16 cellular contexts compared by ENCODE assay signal in genomic region chr17:69424287-69425041, GRCh38. TPM values are rescaled to one million over a fixed set of nuclear protein-coding genes. Genes with fewer than 3 reads are reported as not detected.
DNase-seq lines count a peak whose midpoint lies in the region; ATAC-seq, FAIRE-seq and TF ChIP-seq lines count a peak whose summit lies in the region.
"Had no signal": no experiment of that assay in that cellular context is flagged by ENCODE, and none has a peak within 500 bp of the region (broad histone marks: within the 10 kb centered on the region; RNA-seq: fewer than 3 reads in every experiment).

No MANE protein-coding gene starts in this region.

- dilution Hi-C loops in keratinocyte (cut with MboI; ENCODE audit: extremely low pct_ligation_motif_present, low sequenced_read_pairs), result no loop called here

- H3K4me2 ChIP-seq in keratinocyte (ENCODE audit: control insufficient read depth, extremely low read depth, insufficient read depth, low read depth, low read length), result no peak overlapping the region

- ATAC-seq in stimulated activated naive CD8-positive, alpha-beta T cell treated with anti-CD3 and anti-CD28 coated beads, Interleukin-15, amount 100 ng/mL, for 72 hours, result peak; percentile 64
- ATAC-seq in stimulated activated naive CD8-positive, alpha-beta T cell treated with anti-CD3 and anti-CD28 coated beads, Interleukin-15, Interleukin-2, amounts not matched to agents 100 U/mL and 50 U/mL, for 24 hours, result no peak

- no peak overlapping the region for H2AFZ ChIP-seq in keratinocyte (ENCODE audit: control insufficient read depth, low read length)

- H3K27me3 Mint-ChIP-seq in stimulated activated naive CD8-positive, alpha-beta T cell treated with anti-CD3 and anti-CD28 coated beads, Interleukin-15, amount 100 ng/mL, for 72 hours, result no peaks in the 10 kb centered on the region
- H3K27me3 Mint-ChIP-seq in activated CD4-positive, alpha-beta T cell treated with anti-CD3 and anti-CD28 coated beads, Interleukin-2, amount 10 ng/mL, durations not matched to agents 24 days and 14 days, result no peaks in the 10 kb centered on the region

- TF ChIP-seq CTCF in bronchial epithelial cell (IDR thresholded peaks at IDR 0.05; ENCODE audit: insufficient read depth, low read length, severe bottlenecking) (no peak), keratinocyte (optimal IDR thresholded peaks at IDR 0.05 in 1 of 3, IDR thresholded peaks at IDR 0.05 in 1 of 3, conservative IDR thresholded peaks at IDR 0.05 in 1 of 3; ENCODE audit: extremely low read depth in 1 of 3, insufficient read depth in 2 of 3, low read length in 3 of 3) (no peak)

- FAIRE-seq in bronchial epithelial cell (lab: Jason Lieb, UNC) (no peak), keratinocyte (lab: Jason Lieb, UNC) (peak; percentile 52)

- H3K4me3 Mint-ChIP-seq in stimulated activated naive CD8-positive, alpha-beta T cell treated with anti-CD3 and anti-CD28 coated beads, Interleukin-15, amount 100 ng/mL, for 72 hours, result no peak overlapping the region
- H3K4me3 Mint-ChIP-seq in activated CD4-positive, alpha-beta T cell treated with anti-CD3 and anti-CD28 coated beads, Interleukin-2, amount 10 ng/mL, durations not matched to agents 24 days and 14 days, result no peak overlapping the region
- H3K4me3 Mint-ChIP-seq: HFFc6 had no signal

- H4K20me1 ChIP-seq in keratinocyte (ENCODE audit: control insufficient read depth, extremely low read depth, insufficient read depth, low read length), result no peaks in the 10 kb centered on the region

- H3K9me3 ChIP-seq in keratinocyte (ENCODE audit: control insufficient read depth, low read depth, low read length), result no peaks in the 10 kb centered on the region
- H3K9me3 ChIP-seq: BE2C had no signal

- H3K4me3 ChIP-seq in bronchial epithelial cell (ENCODE audit: low read depth, low read length) (no peak overlapping the region), keratinocyte (ENCODE audit: control insufficient read depth in 2 of 3, extremely low read depth in 1 of 3, insufficient read depth in 2 of 3, low read depth in 1 of 3, low read length in 3 of 3) (no peak overlapping the region)

- H3K27ac ChIP-seq in keratinocyte (ENCODE audit: control insufficient read depth, insufficient read depth, low read length), result no peak overlapping the region
- H3K27ac ChIP-seq: HL-60 had no signal

- H3K36me3 ChIP-seq in bronchial epithelial cell (ENCODE audit: control insufficient read depth, insufficient read depth, low read length) (no peaks in the 10 kb centered on the region), keratinocyte (ENCODE audit: control insufficient read depth in 2 of 2, extremely low read depth in 1 of 2, insufficient read depth in 2 of 2, low read length in 2 of 2) (no peaks in the 10 kb centered on the region)
- H3K36me3 ChIP-seq: BE2C had no signal

- no peaks in the 10 kb centered on the region for H3K9me1 ChIP-seq in keratinocyte (ENCODE audit: control insufficient read depth, extremely low read depth, insufficient read depth, low read length)

- no peak overlapping the region for H3K27ac Mint-ChIP-seq in stimulated activated naive CD8-positive, alpha-beta T cell treated with anti-CD3 and anti-CD28 coated beads, Interleukin-15, amount 100 ng/mL, for 72 hours
- H3K27ac Mint-ChIP-seq in activated CD4-positive, alpha-beta T cell treated with anti-CD3 and anti-CD28 coated beads, Interleukin-2, amount 10 ng/mL, durations not matched to agents 24 days and 14 days, result no peak overlapping the region
- H3K27ac Mint-ChIP-seq: HFFc6 had no signal

- no peaks in the 10 kb centered on the region for H3K27me3 ChIP-seq in bronchial epithelial cell (ENCODE audit: control insufficient read depth, insufficient read depth, low read length)
- H3K27me3 ChIP-seq in keratinocyte (ENCODE audit: control insufficient read depth, extremely low read depth, insufficient read depth, low read length), result no peaks in the 10 kb centered on the region
- H3K27me3 ChIP-seq: BE2C had no signal

- H3K36me3 Mint-ChIP-seq in activated CD4-positive, alpha-beta T cell treated with anti-CD3 and anti-CD28 coated beads, Interleukin-2, amount 10 ng/mL, durations not matched to agents 24 days and 14 days (ENCODE audit: low read depth), result peaks cover 2% of the 10 kb centered on the region

- no peak for DNase-seq in stimulated activated naive CD8-positive, alpha-beta T cell treated with anti-CD3 and anti-CD28 coated beads, Interleukin-15, amount 100 ng/mL, for 72 hours
- no peak for DNase-seq in stimulated activated naive CD8-positive, alpha-beta T cell treated with anti-CD3 and anti-CD28 coated beads, Interleukin-15, Interleukin-2, amounts not matched to agents 100 U/mL and 50 U/mL, for 24 hours
- DNase-seq in bronchial epithelial cell (ENCODE audit: low read depth), result peak; percentile 53
- DNase-seq in keratinocyte (ENCODE audit: low read depth, low spot score), result no peak
- no peak for DNase-seq in activated CD4-positive, alpha-beta T cell treated with anti-CD3 and anti-CD28 coated beads, Interleukin-2, amount 10 ng/mL, durations not matched to agents 24 days and 14 days
- no peak for DNase-seq in cerebellar cortex (ENCODE audit: low spot score)
- no peak for DNase-seq in activated CD4-positive, alpha-beta T cell treated with anti-CD3 and anti-CD28 coated beads for 4 hours
- DNase-seq: BE2C; CD8-positive, alpha-beta memory T cell; GOT3; HFFc6; KG1; NCI-H1092; NCI-H748 treated with DMSO at 0.1 percent for 48 hours; Right ventricle myocardium superior had no signal

- no peaks in the 10 kb centered on the region for H3K4me1 ChIP-seq in keratinocyte (ENCODE audit: control insufficient read depth, extremely low read depth, insufficient read depth, low read length)
- H3K4me1 ChIP-seq: BE2C had no signal

- intact Hi-C loops in activated CD4-positive, alpha-beta T cell treated with anti-CD3 and anti-CD28 coated beads, Interleukin-2, amount 10 ng/mL, durations not matched to agents 24 days and 14 days (cut with micrococcal nuclease), result loop anchor here (1.0 kb wide), 1 partner anchor 8 kb away; no protein-coding TSS in a partner anchor

- H3K9me3 Mint-ChIP-seq in stimulated activated naive CD8-positive, alpha-beta T cell treated with anti-CD3 and anti-CD28 coated beads, Interleukin-15, amount 100 ng/mL, for 72 hours, result no peaks in the 10 kb centered on the region
- no peaks in the 10 kb centered on the region for H3K9me3 Mint-ChIP-seq in activated CD4-positive, alpha-beta T cell treated with anti-CD3 and anti-CD28 coated beads, Interleukin-2, amount 10 ng/mL, durations not matched to agents 24 days and 14 days
- H3K9me3 Mint-ChIP-seq: CD8-positive, alpha-beta memory T cell had no signal

- peaks cover 72% of the 10 kb centered on the region for H3K4me1 Mint-ChIP-seq in stimulated activated naive CD8-positive, alpha-beta T cell treated with anti-CD3 and anti-CD28 coated beads, Interleukin-15, amount 100 ng/mL, for 72 hours
- H3K4me1 Mint-ChIP-seq in activated CD4-positive, alpha-beta T cell treated with anti-CD3 and anti-CD28 coated beads, Interleukin-2, amount 10 ng/mL, durations not matched to agents 24 days and 14 days, result peaks cover 17% of the 10 kb centered on the region

- H3K9ac ChIP-seq in keratinocyte (ENCODE audit: control insufficient read depth, extremely low read depth, insufficient read depth, low read length), result no peak overlapping the region

- H3K79me2 ChIP-seq in keratinocyte (ENCODE audit: control insufficient read depth, insufficient read depth, low read length), result no peaks in the 10 kb centered on the region

RNA-seq across cellular contexts. Expression of gene MAP2K6, which starts 10.0 kb away (rescaled TPM):
- total RNA-seq in bronchial epithelial cell, result 0.13 and 0.26 TPM in 2 replicates
- 0.12 to 0.39 TPM (median 0.35 TPM) in 3 replicates for polyA plus RNA-seq in keratinocyte
- polyA plus RNA-seq in keratinocyte (2011; ENCODE audit: low read depth), result 0.02 TPM
- 0.07 and 0.08 TPM in 2 replicates for polyA plus RNA-seq in keratinocyte (2011; cell fraction: cytosol; rRNA removed)
- 0.08 TPM in 1 of 2 replicates, not detected in the other for polyA plus RNA-seq in keratinocyte (2011; cell fraction: nucleus; rRNA removed)
- 0.16 TPM in 1 of 2 replicates, not detected in the other for polyA plus RNA-seq in keratinocyte (2012; ENCODE audit: low replicate concordance)
- 0.51 to 1.3 TPM in 2 of 3 replicates, not detected in the other for polyA minus RNA-seq in keratinocyte
- not detected for polyA minus RNA-seq in keratinocyte (2011; cell fraction: cytosol; rRNA and poly(A)+ RNA removed)
- 0.21 and 0.23 TPM in 2 replicates for polyA minus RNA-seq in keratinocyte (2011; cell fraction: nucleus; rRNA and poly(A)+ RNA removed)
- 1.4 and 1.8 TPM in 2 replicates for total RNA-seq in activated CD4-positive, alpha-beta T cell treated with anti-CD3 and anti-CD28 coated beads, Interleukin-2, amount 10 ng/mL, durations not matched to agents 24 days and 14 days
